ENCODE assay signal across 17 cellular contexts in genomic region chr17:27535975-27536374, GRCh38.
A peak's percentile ranks its signal among the peaks of the same experiment; 100 is the strongest.
DNase-seq lines count a peak whose midpoint lies in the region; ATAC-seq and TF ChIP-seq lines count a peak whose summit lies in the region.
"Had no signal": no experiment of that assay in that cellular context is flagged by ENCODE, and none has a peak within 500 bp of the region (broad histone marks: within the 10 kb centered on the region; RNA-seq: fewer than 3 reads in every experiment).

No MANE protein-coding gene starts in this region.

- H3F3A ChIP-seq in Loucy (ENCODE audit: low read depth), result no peaks in the 10 kb centered on the region

- no peak for ATAC-seq in GM18517 (IDR thresholded peaks at IDR 0.05; ENCODE audit: unreplicated experiment)

- H3K4me1 Mint-ChIP-seq in nephron, result peaks cover 38% of the 10 kb centered on the region
- peaks cover 34% of the 10 kb centered on the region for H3K4me1 Mint-ChIP-seq in type B pancreatic cell (ENCODE audit: unreplicated experiment)
- H3K4me1 Mint-ChIP-seq: activated naive CD4-positive, alpha-beta T cell treated with anti-CD3 and anti-CD28 coated beads, Interleukin-2, amount 50 U/mL, for 24 hours had no signal

- H3K27ac Mint-ChIP-seq in nephron, result peak overlapping the region; percentile 70 to 83 (median 75)
- H3K27ac Mint-ChIP-seq in type B pancreatic cell, result peak overlapping the region; percentile 80
- H3K27ac Mint-ChIP-seq: activated naive CD4-positive, alpha-beta T cell treated with anti-CD3 and anti-CD28 coated beads, Interleukin-2, amount 50 U/mL, for 24 hours had no signal

- DNase-seq in type B pancreatic cell (ENCODE audit: extremely low spot score, unreplicated experiment) (no peak), lower leg skin (ENCODE audit: low spot score in 2 of 2) (no peak)
- DNase-seq in activated T-cell treated with anti-CD3 and anti-CD28 coated beads, Interleukin-2, amount 50 U/mL, for 48 hours, result no peak
- DNase-seq: CD4-positive, CD25-positive, alpha-beta regulatory T cell; EL; NCI-H1417; OCI-M1; stimulated activated CD4-positive, alpha-beta T cell treated with anti-CD3 and anti-CD28 coated beads, Interleukin-1b, Interleukin-23, amount 100 ng/mL, for 48 hours; stimulated activated CD8-positive, alpha-beta memory T cell treated with anti-CD3 and anti-CD28 coated beads, Interleukin-4, amount 100 ng/mL, for 48 hours; WERI-Rb-1 had no signal

- intact Hi-C loops in lower leg skin (cut with DNase I; ENCODE audit: low total_unique reads), result loop anchor here (10.0 kb wide), 1 partner anchor 59 kb away; no protein-coding TSS in a partner anchor

- no peaks in the 10 kb centered on the region for H3K9me2 ChIP-seq in Loucy (replicated peaks; ENCODE audit: low read depth, low read length)

- H3K27me3 ChIP-seq in Loucy (ENCODE audit: insufficient read depth, low read length, poor library complexity, severe bottlenecking) (no peaks in the 10 kb centered on the region), duodenal mucosa (ENCODE audit: control insufficient read depth in 1 of 2, insufficient read depth in 2 of 2, low read length in 2 of 2) (no peaks in the 10 kb centered on the region)

- no peaks in the 10 kb centered on the region for H3K36me3 Mint-ChIP-seq in nephron (ENCODE audit: low read depth)
- H3K36me3 Mint-ChIP-seq in type B pancreatic cell, result no peaks in the 10 kb centered on the region
- H3K36me3 Mint-ChIP-seq: activated naive CD4-positive, alpha-beta T cell treated with anti-CD3 and anti-CD28 coated beads, Interleukin-2, amount 50 U/mL, for 24 hours; CD4-positive, CD25-positive, alpha-beta regulatory T cell had no signal

- TF ChIP-seq CTCF in Loucy (conservative IDR thresholded peaks at IDR 0.05; ENCODE audit: low read length) (no peak), nephron (IDR thresholded peaks at IDR 0.05; ENCODE audit: unreplicated experiment in 3 of 3) (no peak), type B pancreatic cell (conservative IDR thresholded peaks at IDR 0.05) (no peak), lower leg skin (IDR thresholded peaks at IDR 0.05) (no peak)

- no peak overlapping the region for H2AFZ ChIP-seq in Loucy (ENCODE audit: low read length)

- H3K36me3 ChIP-seq in Loucy (ENCODE audit: insufficient read depth, low read length) (no peaks in the 10 kb centered on the region), duodenal mucosa (ENCODE audit: control insufficient read depth in 1 of 2, insufficient read depth in 2 of 2, low read length in 2 of 2) (no peaks in the 10 kb centered on the region)
- H3K36me3 ChIP-seq: prostate gland, WERI-Rb-1 had no signal

- H3K27ac ChIP-seq in duodenal mucosa (ENCODE audit: low read depth, low read length), result peak overlapping the region; percentile 3
- H3K27ac ChIP-seq: KMS-11, prostate gland, WERI-Rb-1 had no signal

- no peak overlapping the region for H3K4me3 ChIP-seq in Loucy (ENCODE audit: low read length, poor library complexity, severe bottlenecking)
- H3K4me3 ChIP-seq in duodenal mucosa (ENCODE audit: low read depth in 1 of 2, low read length in 2 of 2), result peak overlapping the region; percentile 1 to 8
- no peak overlapping the region for H3K4me3 ChIP-seq in lower leg skin (ENCODE audit: low read depth, poor library complexity, severe bottlenecking)
- H3K4me3 ChIP-seq: prostate gland had no signal

- H3K9me3 Mint-ChIP-seq in nephron, result no peaks in the 10 kb centered on the region
- no peaks in the 10 kb centered on the region for H3K9me3 Mint-ChIP-seq in type B pancreatic cell
- H3K9me3 Mint-ChIP-seq: activated naive CD4-positive, alpha-beta T cell treated with anti-CD3 and anti-CD28 coated beads, Interleukin-2, amount 50 U/mL, for 24 hours; CD4-positive, CD25-positive, alpha-beta regulatory T cell had no signal

- H3K9me3 ChIP-seq in Loucy (ENCODE audit: insufficient read depth, low read depth, low read length) (no peaks in the 10 kb centered on the region), duodenal mucosa (ENCODE audit: control insufficient read depth in 1 of 2, low read length in 2 of 2) (no peaks in the 10 kb centered on the region)
- H3K9me3 ChIP-seq: prostate gland had no signal

- H4K20me1 ChIP-seq in Loucy (ENCODE audit: insufficient read depth, low read length, poor library complexity, severe bottlenecking), result peaks cover 6% of the 10 kb centered on the region

- H3K27me3 Mint-ChIP-seq in nephron (ENCODE audit: low read depth), result no peaks in the 10 kb centered on the region
- H3K27me3 Mint-ChIP-seq in type B pancreatic cell, result no peaks in the 10 kb centered on the region
- H3K27me3 Mint-ChIP-seq: activated naive CD4-positive, alpha-beta T cell treated with anti-CD3 and anti-CD28 coated beads, Interleukin-2, amount 50 U/mL, for 24 hours; CD4-positive, CD25-positive, alpha-beta regulatory T cell had no signal

- peak overlapping the region; percentile 3 for H3K4me2 ChIP-seq in Loucy (ENCODE audit: low read depth, low read length, poor library complexity, severe bottlenecking)
- H3K4me2 ChIP-seq: KMS-11 had no signal

- TF ChIP-seq POLR2A in lower leg skin (IDR thresholded peaks at IDR 0.05), result no peak

- H3K4me3 Mint-ChIP-seq in nephron (no peak overlapping the region), type B pancreatic cell (no peak overlapping the region)
- H3K4me3 Mint-ChIP-seq: activated naive CD4-positive, alpha-beta T cell treated with anti-CD3 and anti-CD28 coated beads, Interleukin-2, amount 50 U/mL, for 24 hours; CD4-positive, CD25-positive, alpha-beta regulatory T cell had no signal

- H3K4me1 ChIP-seq in Loucy (ENCODE audit: insufficient read depth, low read length, poor library complexity, severe bottlenecking) (peaks cover 31% of the 10 kb centered on the region), duodenal mucosa (ENCODE audit: control insufficient read depth in 1 of 2, insufficient read depth in 2 of 2, low read length in 2 of 2) (peaks cover 60 to 63% of the 10 kb centered on the region in 2 donors)
- H3K4me1 ChIP-seq: prostate gland had no signal

- 42 to 66% methylated on average over 7 of the region's 7 CpGs for WGBS in lower leg skin, 2 donors

- H3K9ac ChIP-seq in Loucy (ENCODE audit: low read depth, low read length, poor library complexity, severe bottlenecking) (no peak overlapping the region), duodenal mucosa (ENCODE audit: low read depth in 1 of 2, low read length in 2 of 2) (no peak overlapping the region)
- H3K9ac ChIP-seq: KMS-11 had no signal

- H3K79me2 ChIP-seq in Loucy (ENCODE audit: insufficient read depth, low read length), result peaks cover 31% of the 10 kb centered on the region; the same call in 1 of the 2 replicates

Comparison
In these comparisons a context has a peak if more than half of its experiments do, and no peak if none do; other contexts are left out.
1. H3K4me3 ChIP-seq: peak in duodenal mucosa (2 of 2); none in Loucy (single experiment) and lower leg skin (single experiment).